Comparison of ENCODE assay signal across 8 cellular contexts in genomic region chr17:82247175-82247823, GRCh38. TPM values are rescaled to one million over a fixed set of nuclear protein-coding genes. Genes with fewer than 3 reads are reported as not detected.
A peak's percentile ranks its signal among the peaks of the same experiment; 100 is the strongest.
DNase-seq lines count a peak whose midpoint lies in the region; ATAC-seq and TF ChIP-seq lines count a peak whose summit lies in the region.
"Had no signal": no experiment of that assay in that cellular context is flagged by ENCODE, and none has a peak within 500 bp of the region (broad histone marks: within the 10 kb centered on the region; RNA-seq: fewer than 3 reads in every experiment).

No MANE protein-coding gene starts in this region.

- peaks cover 14 to 36% of the 10 kb centered on the region in 2 experiments for H3K4me1 ChIP-seq in HCT116 (ENCODE audit: control insufficient read depth in 1 of 2, insufficient read depth in 2 of 2, low read length in 2 of 2)
- peaks cover 25 to 39% of the 10 kb centered on the region in 2 donors for H3K4me1 ChIP-seq in adrenal gland (replicated peaks in 1 of 2)
- peaks cover 10 to 40% of the 10 kb centered on the region in 2 donors for H3K4me1 ChIP-seq in left lung
- H3K4me1 ChIP-seq in suprapubic skin = peaks cover 45% of the 10 kb centered on the region

- peaks cover 23% of the 10 kb centered on the region; the same call in 1 of the 2 replicates for H4K20me1 ChIP-seq in HCT116 (ENCODE audit: insufficient read depth)

- POLR2A ChIA-PET in HCT116 (lab: Charles Lee) = interaction anchor here (0.9 to 1.3 kb wide), 3 partner anchors 9 to 45 kb away, joined by 3 to 5 read pairs (median 5); no protein-coding TSS in a partner anchor

- TF ChIP-seq POLR2A in HCT116 (IDR thresholded peaks at IDR 0.05; ENCODE audit: borderline replicate concordance, extremely low read depth, insufficient read depth, insufficient read length) (no peak), adrenal gland (IDR thresholded peaks at IDR 0.05) (no peak), suprapubic skin (IDR thresholded peaks at IDR 0.05) (no peak)

- TF ChIP-seq EP300 in suprapubic skin (IDR thresholded peaks at IDR 0.05) = no peak

- DNase-seq in HCT116 (ENCODE audit: low read depth, low spot score) = no peak
- DNase-seq in adrenal gland = peak in 3 of 7 donors; percentile 50 to 62 (median 51)
- peak in 1 of 2 donors; percentile 43 for DNase-seq in left lung
- no peak for DNase-seq in suprapubic skin (ENCODE audit: low spot score in 2 of 2)
- no peak for DNase-seq in H7

- H3K27ac ChIP-seq in HCT116 (ENCODE audit: low read depth, low read length) (peak overlapping the region; percentile 75), adrenal gland (peak overlapping the region; percentile 67 to 90 (median 70)), left lung (peak overlapping the region; percentile 26 to 53), suprapubic skin (peak overlapping the region; percentile 74)
- H3K27ac ChIP-seq: SJSA1 had no signal

- peak overlapping the region; percentile 55 for H3K9ac ChIP-seq in HCT116 (ENCODE audit: low read length)

- peak overlapping the region; percentile 70 for H3K4me2 ChIP-seq in HCT116 (ENCODE audit: low read length)

- RAD21 ChIA-PET in HCT116 (lab: Charles Lee; ENCODE audit: low non-redundant PET in 1 of 2, low total read pairs in 2 of 2, uncharacterized antibody in 2 of 2, unreplicated experiment in 2 of 2) = no interaction called here

- 54 to 72% (median 63%) methylated on average over 9 to 22 of the region's 22 CpGs for WGBS in adrenal gland, 4 donors
- WGBS in suprapubic skin = 61% methylated on average over 16 of the region's 22 CpGs

- 0 out of 4 replicates have a peak overlapping the region, but pooled peaks of 1 of the 2 experiments have one; percentile 0 for H3K4me3 ChIP-seq in HCT116 (replicated peaks in 1 of 2; ENCODE audit: low read depth in 1 of 2, low read length in 2 of 2)
- no peak overlapping the region for H3K4me3 ChIP-seq in adrenal gland
- no peak overlapping the region for H3K4me3 ChIP-seq in left lung
- H3K4me3 ChIP-seq in suprapubic skin = no peak overlapping the region
- H3K4me3 ChIP-seq in H7 (ENCODE audit: insufficient read depth, low read depth, low read length) = no peak overlapping the region
- H3K4me3 ChIP-seq: SJSA1 had no signal

- CTCF ChIA-PET in HCT116 (lab: Charles Lee) = interaction anchor here (0.8 to 1.2 kb wide), 3 partner anchors 11 to 53 kb away, joined by 3 to 6 read pairs (median 4); no protein-coding TSS in a partner anchor

- H3K9me3 ChIP-seq in HCT116 (ENCODE audit: control insufficient read depth in 1 of 2, insufficient read depth in 1 of 2, low read depth in 1 of 2, low read length in 2 of 2) (no peaks in the 10 kb centered on the region), adrenal gland (replicated peaks in 1 of 3) (no peaks in the 10 kb centered on the region), left lung (no peaks in the 10 kb centered on the region), suprapubic skin (no peaks in the 10 kb centered on the region)
- H3K9me3 ChIP-seq: SJSA1 had no signal

- H3K27me3 ChIP-seq in HCT116 (ENCODE audit: insufficient read depth, low read length) = no peaks in the 10 kb centered on the region
- no peaks in the 10 kb centered on the region for H3K27me3 ChIP-seq in adrenal gland
- no peaks in the 10 kb centered on the region for H3K27me3 ChIP-seq in left lung
- H3K27me3 ChIP-seq in suprapubic skin = no peaks in the 10 kb centered on the region
- no peaks in the 10 kb centered on the region for H3K27me3 ChIP-seq in H7 (ENCODE audit: control insufficient read depth, insufficient read depth, low read length)
- H3K27me3 ChIP-seq: SJSA1 had no signal

- no peak overlapping the region for H2AFZ ChIP-seq in HCT116 (ENCODE audit: low read depth, low read length, poor library complexity, severe bottlenecking)

- no peak for TF ChIP-seq RAD21 in HCT116 (IDR thresholded peaks at IDR 0.05; ENCODE audit: low read depth)

- intact Hi-C loops in HCT116 (cut with micrococcal nuclease) = no loop called here
- intact Hi-C loops in adrenal gland (cut with DNase I) = no loop called here
- intact Hi-C loops in left lung (cut with DNase I) = no loop called here

- no peaks in the 10 kb centered on the region for H3K9me2 ChIP-seq in HCT116 (ENCODE audit: insufficient read depth)

- TF ChIP-seq CTCF in HCT116 (IDR thresholded peaks at IDR 0.05 in 2 of 3, conservative IDR thresholded peaks at IDR 0.05 in 1 of 3; ENCODE audit: borderline replicate concordance in 1 of 3, insufficient read depth in 1 of 3, low read depth in 2 of 3, low read length in 2 of 3) (no peak), adrenal gland (IDR thresholded peaks at IDR 0.05) (no peak), left lung (IDR thresholded peaks at IDR 0.05) (no peak), suprapubic skin (IDR thresholded peaks at IDR 0.05) (no peak)

- H3K79me2 ChIP-seq in HCT116 (ENCODE audit: insufficient read depth, low read length) = peaks cover 88% of the 10 kb centered on the region

- ATAC-seq in HCT116 (no peak), left lung (no peak), GM21360 (IDR thresholded peaks at IDR 0.05; ENCODE audit: unreplicated experiment) (no peak), GM18873 (IDR thresholded peaks at IDR 0.05; ENCODE audit: low FRiP score, unreplicated experiment) (no peak)

- BruUV-seq in HCT116 (replicated peaks; lab: Mats Ljungman, UMichigan) = TSS peak; percentile 8

- H3K36me3 ChIP-seq in HCT116 (ENCODE audit: control insufficient read depth in 1 of 2, insufficient read depth in 2 of 2, low read length in 2 of 2) (peaks cover 51 to 96% of the 10 kb centered on the region in 2 experiments), adrenal gland (replicated peaks in 1 of 2) (peaks cover 0 to 96% of the 10 kb centered on the region in 2 donors), left lung (peaks cover 14 to 100% of the 10 kb centered on the region in 2 donors), suprapubic skin (peaks cover 93% of the 10 kb centered on the region), H7 (replicated peaks; ENCODE audit: control insufficient read depth, insufficient read depth, low read length) (peaks cover 66% of the 10 kb centered on the region)

TF ChIP-seq in HCT116, 20 proteins besides CTCF, POLR2A, EP300 and RAD21:
- TF ChIP-seq ZBTB33 (IDR thresholded peaks at IDR 0.05; ENCODE audit: extremely low read depth, insufficient replicate concordance, low read length) (no peak), POLR2AphosphoS5 (IDR thresholded peaks at IDR 0.05; ENCODE audit: low read depth, low read length) (no peak), EGR1 (IDR thresholded peaks at IDR 0.05; ENCODE audit: low read depth) (no peak)

RNA-seq across cellular contexts. Expression of gene SLC16A3, which starts 18.5 kb away (rescaled TPM):
- total RNA-seq in HCT116 (2021; ENCODE audit: unreplicated experiment) = 445 TPM
- 422 and 492 TPM in 2 replicates for polyA plus RNA-seq in HCT116 (2012)
- 10 to 100 TPM; 21.9 to 58.6 (median 40.1) TPM for total RNA-seq in adrenal gland
- 10 to 100 TPM in 2 of 3 donors, 1 to 10 TPM in 1; 2.7 to 14.4 (median 10.5) TPM for polyA plus RNA-seq in adrenal gland
- total RNA-seq in left lung = 100 to 1,000 TPM in 1 of 2 donors, 10 to 100 TPM in 1; 71.2 to 149 TPM
- total RNA-seq in suprapubic skin = 1 to 10 TPM; 3.6 to 7.6 (median 4.5) TPM
- 31.2 and 52.0 TPM in 2 replicates for total RNA-seq in H7 (2014; rRNA removed; shearing (Covaris generic))

RNA-seq across cellular contexts. Expression of gene CSNK1D, which starts 26.2 kb away (rescaled TPM):
- total RNA-seq in HCT116 (2021; ENCODE audit: unreplicated experiment) (176 TPM), adrenal gland (100 to 1,000 TPM in 4 of 8 donors, 10 to 100 TPM in 4; 49.8 to 185 (median 97.4) TPM), left lung (100 to 1,000 TPM; 122 to 160 TPM), suprapubic skin (100 to 1,000 TPM in 1 of 4 donors, 10 to 100 TPM in 3; 52.3 to 142 (median 58.8) TPM)
- 184 and 197 TPM in 2 replicates for polyA plus RNA-seq in HCT116 (2012)
- 100 to 1,000 TPM; 126 to 171 (median 153) TPM for polyA plus RNA-seq in adrenal gland
- total RNA-seq in H7 (2014; rRNA removed; shearing (Covaris generic)) = 31.7 and 37.3 TPM in 2 replicates

RNA-seq across cellular contexts. Expression of gene CCDC57, which starts 34.7 kb away (rescaled TPM):
- total RNA-seq in HCT116 (2021; ENCODE audit: unreplicated experiment) (143 TPM), adrenal gland (10 to 100 TPM; 14.7 to 51.3 (median 28.8) TPM), left lung (10 to 100 TPM; 41.7 to 54.5 TPM), suprapubic skin (10 to 100 TPM; 16.1 to 29.8 (median 20.3) TPM)
- polyA plus RNA-seq in HCT116 (2012) = 99.2 and 103 TPM in 2 replicates
- polyA plus RNA-seq in adrenal gland = 100 to 1,000 TPM in 2 of 3 donors, 1 to 10 TPM in 1; 7.1 to 275 (median 129) TPM
- total RNA-seq in H7 (2014; rRNA removed; shearing (Covaris generic)) = 3.7 and 6.0 TPM in 2 replicates
